In genomic region chr13:20702945-20703784, GRCh38 we compare ENCODE assay signal across 8 cellular contexts. TPM values are rescaled to one million over a fixed set of nuclear protein-coding genes. Genes with fewer than 3 reads are reported as not detected.
A peak's percentile ranks its signal among the peaks of the same experiment; 100 is the strongest.
DNase-seq lines count a peak whose midpoint lies in the region; ATAC-seq and TF ChIP-seq lines count a peak whose summit lies in the region.

A gene with protein sequence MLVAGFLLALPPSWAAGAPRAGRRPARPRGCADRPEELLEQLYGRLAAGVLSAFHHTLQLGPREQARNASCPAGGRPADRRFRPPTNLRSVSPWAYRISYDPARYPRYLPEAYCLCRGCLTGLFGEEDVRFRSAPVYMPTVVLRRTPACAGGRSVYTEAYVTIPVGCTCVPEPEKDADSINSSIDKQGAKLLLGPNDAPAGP (plus strand): TSS chr13:20703699. CDS start chr13:20704002, 303 bp downstream.

- peak within 1 kb of the TSS; percentile 94 for H2AFZ ChIP-seq in SK-N-SH (ENCODE audit: low read depth)

- no peak for DNase-seq in AG04450 (ENCODE audit: low read depth, low spot score)
- peak; percentile 76 for DNase-seq in SK-N-SH
- peak; percentile 20 to 36 (median 32) for DNase-seq in body of pancreas
- peak; percentile 66 for DNase-seq in islet precursor cell
- peak; percentile 26 to 38 for DNase-seq in stimulated activated CD4-positive, alpha-beta T cell treated with anti-CD3 and anti-CD28 coated beads, Interleukin-1b, Interleukin-23, amount 100 ng/mL, for 4 hours (ENCODE audit: low read depth in 2 of 2)
- DNase-seq in NCI-H2029 treated with DMSO at 0.1 percent for 48 hours (lab: John Stamatoyannopoulos, UW) = no peak

- TF ChIP-seq CTCF in AG04450 (IDR thresholded peaks at IDR 0.05; ENCODE audit: low read depth, low read length) (no peak), SK-N-SH (IDR thresholded peaks at IDR 0.05) (peak; percentile 11), body of pancreas (IDR thresholded peaks at IDR 0.05) (no peak)

- H3K9me2 ChIP-seq in SK-N-SH = no peaks in the 10 kb centered on the region

- H3K4me1 ChIP-seq in SK-N-SH (ENCODE audit: control insufficient read depth in 1 of 2, insufficient read depth in 2 of 2, low read depth in 1 of 2, low read length in 1 of 2) = peaks cover 5 to 9% of the 10 kb centered on the region in 2 experiments; a peak in 2 of 4 replicates
- peaks cover 20% of the 10 kb centered on the region for H3K4me1 ChIP-seq in body of pancreas

- peak in 1 of 3 donors; percentile 14 for TF ChIP-seq POLR2A in body of pancreas (IDR thresholded peaks at IDR 0.05)

- no peak for TF ChIP-seq RAD21 in SK-N-SH (IDR thresholded peaks at IDR 0.05; ENCODE audit: low read length)

- intact Hi-C loops in body of pancreas (cut with DNase I) = no loop called here

- H3K4me3 ChIP-seq in AG04450 (ENCODE audit: low read depth, low read length) (peak within 1 kb of the TSS; percentile 75), SK-N-SH (ENCODE audit: low read depth in 2 of 2, low read length in 1 of 2) (peak within 1 kb of the TSS; percentile 70 to 86), body of pancreas (peak within 1 kb of the TSS; percentile 47 to 69)

- H3K27ac ChIP-seq in AG04450 (ENCODE audit: low read depth, low read length) = no peak within 1 kb of the TSS
- peak within 1 kb of the TSS in 1 of 2 experiments; percentile 46; a peak in 1 of 4 replicates for H3K27ac ChIP-seq in SK-N-SH (ENCODE audit: low read depth in 2 of 2, low read length in 1 of 2)
- peak within 1 kb of the TSS in 3 of 4 donors; percentile 39 to 60 (median 55) for H3K27ac ChIP-seq in body of pancreas

- CTCF ChIA-PET in AG04450 (lab: Charles Lee) (interaction anchor here (0.7 to 2.1 kb wide), 19 partner anchors 9 to 1245 kb away, joined by 3 to 8 read pairs (median 4); no protein-coding TSS in a partner anchor), SK-N-SH (lab: Yijun Ruan, JAX) (interaction anchor here (0.7 to 2.3 kb wide), 11 partner anchors 12 to 222 kb away, joined by 3 to 11 read pairs (median 4); no protein-coding TSS in a partner anchor)

- H3K9ac ChIP-seq in SK-N-SH = peak within 1 kb of the TSS; percentile 70

- peak within 1 kb of the TSS; percentile 100 for H3K4me2 ChIP-seq in SK-N-SH

- no peaks in the 10 kb centered on the region for H3K79me2 ChIP-seq in SK-N-SH (ENCODE audit: insufficient read depth)

- peaks cover 3% of the 10 kb centered on the region for H3F3A ChIP-seq in SK-N-SH (replicated peaks; ENCODE audit: insufficient read depth)

- H4K20me1 ChIP-seq in SK-N-SH (ENCODE audit: insufficient read depth) = no peaks in the 10 kb centered on the region

- ATAC-seq in GM18517 (IDR thresholded peaks at IDR 0.05; ENCODE audit: unreplicated experiment) (peak; percentile 23), HG03045 (IDR thresholded peaks at IDR 0.05; ENCODE audit: unreplicated experiment) (peak; percentile 34), body of pancreas (peak; percentile 25)

- H3K36me3 ChIP-seq in SK-N-SH (replicated peaks in 1 of 2; ENCODE audit: control insufficient read depth in 1 of 2, insufficient read depth in 2 of 2, low read length in 1 of 2) (no peaks in the 10 kb centered on the region), body of pancreas (replicated peaks in 1 of 2; ENCODE audit: insufficient read depth in 1 of 2, low read depth in 2 of 2) (no peaks in the 10 kb centered on the region)

- POLR2A ChIA-PET in AG04450 (lab: Yijun Ruan, JAX) (interaction anchor here (1.0 kb wide), 1 partner anchor 135 kb away, joined by 3 read pairs; no protein-coding TSS in a partner anchor), SK-N-SH (lab: Yijun Ruan, JAX) (interaction anchor here (0.9 to 1.0 kb wide), 2 partner anchors 222 to 900 kb away, joined by 3 read pairs; partner anchors contain the start of gene MICU2)

- 0% methylated on average over 2 of the region's 95 CpGs for WGBS in SK-N-SH (ENCODE audit: low lambda C conversion rate)
- 0% methylated on average over 19 to 71 of the region's 95 CpGs for WGBS in body of pancreas, 2 donors

- H3K9me3 ChIP-seq in AG04450 (ENCODE audit: control insufficient read depth, insufficient read depth, low read length) (no peaks in the 10 kb centered on the region; the same call in 1 of the 2 replicates), SK-N-SH (no peaks in the 10 kb centered on the region), body of pancreas (no peaks in the 10 kb centered on the region)

- H3K27me3 ChIP-seq in AG04450 (ENCODE audit: control insufficient read depth, insufficient read depth, low read length) = no peaks in the 10 kb centered on the region
- H3K27me3 ChIP-seq in SK-N-SH (ENCODE audit: insufficient read depth) = no peaks in the 10 kb centered on the region
- no peaks in the 10 kb centered on the region for H3K27me3 ChIP-seq in body of pancreas

- TF ChIP-seq EP300 in SK-N-SH (IDR thresholded peaks at IDR 0.05; ENCODE audit: borderline replicate concordance in 1 of 2, low read depth in 1 of 2, low read length in 1 of 2) = no peak

TF ChIP-seq in SK-N-SH, 30 proteins besides CTCF, POLR2A, EP300 and RAD21:
- TF ChIP-seq RXRA (IDR thresholded peaks at IDR 0.05; ENCODE audit: borderline replicate concordance, low read depth) (no peak), SMC3 (IDR thresholded peaks at IDR 0.05; ENCODE audit: low read depth, low read length) (peak; percentile 1; the same call in 1 of the 2 replicates), TAF1 (IDR thresholded peaks at IDR 0.05; ENCODE audit: borderline replicate concordance, low read depth, low read length) (no peak), YY1 (IDR thresholded peaks at IDR 0.05; ENCODE audit: low read depth) (no peak), ELF1 (IDR thresholded peaks at IDR 0.05) (no peak), MXI1 (IDR thresholded peaks at IDR 0.05; ENCODE audit: low read depth, low read length) (0 out of 2 replicates have a peak, but pooled peaks have one; percentile 30), NRF1 (IDR thresholded peaks at IDR 0.05; ENCODE audit: low read depth, low read length) (0 out of 2 replicates have a peak, but pooled peaks have one; percentile 3), USF1 (IDR thresholded peaks at IDR 0.05; ENCODE audit: borderline replicate concordance, low read depth) (no peak), IRF3 (IDR thresholded peaks at IDR 0.05; ENCODE audit: low read depth, low read length) (no peak), GATA2 (CRISPR knock-in tag; IDR thresholded peaks at IDR 0.05) (no peak), JUND (IDR thresholded peaks at IDR 0.05) (no peak), POLR2AphosphoS5 (IDR thresholded peaks at IDR 0.05; ENCODE audit: low read depth, low read length) (no peak)

RNA-seq across cellular contexts. Expression of the gene that starts here (rescaled TPM):
- polyA plus RNA-seq in AG04450 (2011; rRNA removed) = 3.0 and 3.2 TPM in 2 replicates
- polyA minus RNA-seq in AG04450 (2011; rRNA and poly(A)+ RNA removed) = 0.39 and 0.46 TPM in 2 replicates
- 1.6 and 2.3 TPM in 2 replicates for polyA plus RNA-seq in SK-N-SH (2012; rRNA removed)
- polyA plus RNA-seq in SK-N-SH (2012; cell fraction: cytosol; rRNA removed) = 1.9 and 2.8 TPM in 2 replicates
- polyA plus RNA-seq in SK-N-SH (2012; cell fraction: nucleus; rRNA removed) = 1.7 and 1.9 TPM in 2 replicates
- under 1 TPM; 0.66 to 0.78 TPM for total RNA-seq in body of pancreas

Comparison
In these comparisons a context has a peak if more than half of its experiments do, and no peak if none do; other contexts are left out.
1. Peak in DNase-seq, ATAC-seq, H3K4me3 ChIP-seq and H3K27ac ChIP-seq in body of pancreas; RNA of the gene not detected or under 1 TPM.
2. DNase-seq: peak in SK-N-SH (single experiment), islet precursor cell (single experiment) and stimulated activated CD4-positive, alpha-beta T cell treated with anti-CD3 and anti-CD28 coated beads, Interleukin-1b, Interleukin-23, amount 100 ng/mL, for 4 hours (2 of 2); none in AG04450 (single experiment) and NCI-H2029 treated with DMSO at 0.1 percent for 48 hours (single experiment).
3. Peak in every context shown above with its lines, with median percentiles within 50 percentile points of each other: H3K4me3 ChIP-seq and ATAC-seq.